1 cellular context compared by ENCODE assay signal in genomic region chr17:15947976-15948752, GRCh38.
TF ChIP-seq lines count a peak whose summit lies in the region.

No MANE protein-coding gene starts in this region.

TF ChIP-seq in IMR-90, 13 proteins besides CTCF, POLR2A, EP300 and RAD21 (continued from another document):
- TF ChIP-seq RCOR1 (IDR thresholded peaks at IDR 0.05; ENCODE audit: insufficient replicate concordance, low read length) = no peak
- TF ChIP-seq ELK1 (IDR thresholded peaks at IDR 0.05; ENCODE audit: borderline replicate concordance, low read depth, low read length) = no peak
